In genomic region chr17:34434065-34434464, GRCh38 we compare ENCODE assay signal across 19 cellular contexts.
DNase-seq lines count a peak whose midpoint lies in the region; ATAC-seq and TF ChIP-seq lines count a peak whose summit lies in the region.
"Had no signal": no experiment of that assay in that cellular context is flagged by ENCODE, and none has a peak within 500 bp of the region (broad histone marks: within the 10 kb centered on the region; RNA-seq: fewer than 3 reads in every experiment).

No MANE protein-coding gene starts in this region.

- peaks cover 5% of the 10 kb centered on the region for H3K36me3 Mint-ChIP-seq in glutamatergic neuron (ENCODE audit: unreplicated experiment)
- H3K36me3 Mint-ChIP-seq: activated CD4-positive, alpha-beta memory T cell treated with anti-CD3 and anti-CD28 coated beads for 36 hours; activated naive CD8-positive, alpha-beta T cell treated with anti-CD3 and anti-CD28 coated beads for 36 hours; brain had no signal

- DNase-seq in GM06990 (ENCODE audit: extremely low read depth, insufficient read length), result peak; percentile 25
- DNase-seq in NB4 (ENCODE audit: low read depth), result peak; percentile 38
- peak; percentile 26 for DNase-seq in epithelial cell of prostate (ENCODE audit: low read depth, low spot score)
- DNase-seq in mucosa of gallbladder (ENCODE audit: low spot score), result peak; percentile 36
- DNase-seq in iPS-NIHi11 (ENCODE audit: low spot score), result no peak
- DNase-seq in glutamatergic neuron, result no peak
- DNase-seq: activated CD4-positive, alpha-beta memory T cell treated with anti-CD3 and anti-CD28 coated beads for 36 hours; activated naive CD8-positive, alpha-beta T cell treated with anti-CD3 and anti-CD28 coated beads for 36 hours; activated T-cell treated with anti-CD3 and anti-CD28 coated beads, Interleukin-2, amount 50 U/mL, for 48 hours; dorsolateral prefrontal cortex; GDM1; NCI-H1048; NCI-H2107; NCI-H526; occipital lobe; Peyer's patch; stimulated activated CD4-positive, alpha-beta T cell treated with anti-CD3 and anti-CD28 coated beads, Interleukin-2, amount 100 ng/mL, for 48 hours had no signal

- H3K4me3 ChIP-seq in GM06990 (replicated peaks; ENCODE audit: low read depth, low read length) (no peak overlapping the region), NB4 (ENCODE audit: low read depth, low read length) (no peak overlapping the region)
- H3K4me3 ChIP-seq: dorsolateral prefrontal cortex, Peyer's patch had no signal

- H3K27ac ChIP-seq in epithelial cell of prostate, result no peak overlapping the region
- H3K27ac ChIP-seq: Peyer's patch had no signal

- no peak for ATAC-seq in GM18873 (IDR thresholded peaks at IDR 0.05; ENCODE audit: low FRiP score, unreplicated experiment)

- no peak for TF ChIP-seq POLR2A in NB4 (IDR thresholded peaks at IDR 0.05; ENCODE audit: extremely low read depth, insufficient read length)

- no peak overlapping the region for H3K27ac Mint-ChIP-seq in glutamatergic neuron (ENCODE audit: unreplicated experiment)
- H3K27ac Mint-ChIP-seq: activated CD4-positive, alpha-beta memory T cell treated with anti-CD3 and anti-CD28 coated beads for 36 hours; activated naive CD8-positive, alpha-beta T cell treated with anti-CD3 and anti-CD28 coated beads for 36 hours; brain had no signal

- no peaks in the 10 kb centered on the region for H3K36me3 ChIP-seq in GM06990 (ENCODE audit: control insufficient read depth, insufficient read depth, low read length)
- H3K36me3 ChIP-seq: Peyer's patch had no signal

- TF ChIP-seq CTCF in GM06990 (IDR thresholded peaks at IDR 0.05; ENCODE audit: insufficient read depth, low read length, poor library complexity, severe bottlenecking) (no peak), NB4 (IDR thresholded peaks at IDR 0.05; ENCODE audit: low read depth, low read length) (no peak), glutamatergic neuron (IDR thresholded peaks at IDR 0.05; ENCODE audit: partially characterized antibody, unreplicated experiment) (no peak)

- H3K9me3 Mint-ChIP-seq in glutamatergic neuron (ENCODE audit: unreplicated experiment), result peaks cover 2% of the 10 kb centered on the region
- H3K9me3 Mint-ChIP-seq: activated CD4-positive, alpha-beta memory T cell treated with anti-CD3 and anti-CD28 coated beads for 36 hours; activated naive CD8-positive, alpha-beta T cell treated with anti-CD3 and anti-CD28 coated beads for 36 hours; brain had no signal

- H3K4me1 Mint-ChIP-seq in glutamatergic neuron (ENCODE audit: low read depth, unreplicated experiment), result peaks cover 2% of the 10 kb centered on the region
- H3K4me1 Mint-ChIP-seq: activated naive CD8-positive, alpha-beta T cell treated with anti-CD3 and anti-CD28 coated beads for 36 hours; brain had no signal

- no peak overlapping the region for H3K4me3 Mint-ChIP-seq in glutamatergic neuron (ENCODE audit: unreplicated experiment)
- H3K4me3 Mint-ChIP-seq: activated CD4-positive, alpha-beta memory T cell treated with anti-CD3 and anti-CD28 coated beads for 36 hours; activated naive CD8-positive, alpha-beta T cell treated with anti-CD3 and anti-CD28 coated beads for 36 hours; brain had no signal

- peaks cover 5% of the 10 kb centered on the region for H3K27me3 Mint-ChIP-seq in glutamatergic neuron (ENCODE audit: unreplicated experiment)
- H3K27me3 Mint-ChIP-seq: activated naive CD8-positive, alpha-beta T cell treated with anti-CD3 and anti-CD28 coated beads for 36 hours had no signal

- peaks cover 2% of the 10 kb centered on the region for H3K27me3 ChIP-seq in GM06990 (replicated peaks; ENCODE audit: control insufficient read depth, insufficient read depth, low read length)
- H3K27me3 ChIP-seq: Peyer's patch had no signal

Comparison
In these comparisons a context has a peak if more than half of its experiments do, and no peak if none do; other contexts are left out.
1. DNase-seq: peak in GM06990 (single experiment), NB4 (single experiment), epithelial cell of prostate (single experiment) and mucosa of gallbladder (single experiment); none in iPS-NIHi11 (single experiment) and glutamatergic neuron (single experiment).